ENCODE assay signal across 1 cellular context in genomic region chr17:9537177-9537776, GRCh38.
TF ChIP-seq lines count a peak whose summit lies in the region.

No MANE protein-coding gene starts in this region.

TF ChIP-seq in WTC11, 78 proteins besides CTCF, POLR2A, EP300 and RAD21 (continued from another document):
- peak; percentile 74 for TF ChIP-seq USF2 (CRISPR knock-in tag; IDR thresholded peaks at IDR 0.05)
